ENCODE assay signal across 17 cellular contexts in genomic region chr5:172635038-172635437, GRCh38. TPM values are rescaled to one million over a fixed set of nuclear protein-coding genes. Genes with fewer than 3 reads are reported as not detected.
DNase-seq lines count a peak whose midpoint lies in the region; ATAC-seq and TF ChIP-seq lines count a peak whose summit lies in the region.
"Had no signal": no experiment of that assay in that cellular context is flagged by ENCODE, and none has a peak within 500 bp of the region (broad histone marks: within the 10 kb centered on the region; RNA-seq: fewer than 3 reads in every experiment).

No MANE protein-coding gene starts in this region.

- TF ChIP-seq EP300 in gastroesophageal sphincter (IDR thresholded peaks at IDR 0.05) = no peak

- H3K36me3 ChIP-seq in heart right ventricle (no peaks in the 10 kb centered on the region), gastroesophageal sphincter (no peaks in the 10 kb centered on the region), thyroid gland (no peaks in the 10 kb centered on the region)

- ATAC-seq in heart right ventricle = no peak
- no peak for ATAC-seq in gastroesophageal sphincter
- ATAC-seq: A549 had no signal

- no peak overlapping the region for H3K4me3 ChIP-seq in heart right ventricle
- no peak overlapping the region for H3K4me3 ChIP-seq in gastroesophageal sphincter
- no peak overlapping the region for H3K4me3 ChIP-seq in thyroid gland (replicated peaks in 1 of 3)
- H3K4me3 ChIP-seq: A549 had no signal

- TF ChIP-seq POLR2A in gastroesophageal sphincter (IDR thresholded peaks at IDR 0.05) (no peak), thyroid gland (IDR thresholded peaks at IDR 0.05) (no peak)

- peaks cover 0 to 8% (median under 1%) of the 10 kb centered on the region in 9 donors for H3K4me1 ChIP-seq in heart right ventricle
- H3K4me1 ChIP-seq in gastroesophageal sphincter = peaks cover 0 to 13% (median 0%) of the 10 kb centered on the region in 3 donors
- no peaks in the 10 kb centered on the region for H3K4me1 ChIP-seq in thyroid gland
- H3K4me1 ChIP-seq: Caco-2 had no signal

- no peaks in the 10 kb centered on the region for H3K9me3 ChIP-seq in heart right ventricle
- H3K9me3 ChIP-seq in gastroesophageal sphincter = no peaks in the 10 kb centered on the region
- H3K9me3 ChIP-seq in thyroid gland = no peaks in the 10 kb centered on the region
- H3K9me3 ChIP-seq: A549, Caco-2 had no signal

- DNase-seq in activated CD4-positive, CD25-positive, alpha-beta regulatory T cell treated with anti-CD3 and anti-CD28 coated beads, Interleukin-2, amount 50 U/mL, for 72 hours = peak; percentile 4
- no peak for DNase-seq in activated CD4-positive, CD25-positive, alpha-beta regulatory T cell (lab: John Stamatoyannopoulos, UW)
- DNase-seq in cardiac septum (ENCODE audit: low spot score) = peak; percentile 58
- DNase-seq in heart right ventricle = no peak
- DNase-seq in posterior vena cava (ENCODE audit: low spot score) = peak; percentile 58
- no peak for DNase-seq in RKO (ENCODE audit: low spot score)
- DNase-seq in thyroid gland = no peak
- DNase-seq: AML-193, Caco-2, DMS153, DMS79, GDM1, GOT3, H7 had no signal

- no peaks in the 10 kb centered on the region for H3K27me3 ChIP-seq in heart right ventricle
- H3K27me3 ChIP-seq in gastroesophageal sphincter = no peaks in the 10 kb centered on the region
- no peaks in the 10 kb centered on the region for H3K27me3 ChIP-seq in thyroid gland

- no peak for TF ChIP-seq CTCF in heart right ventricle (IDR thresholded peaks at IDR 0.05)
- TF ChIP-seq CTCF in gastroesophageal sphincter (IDR thresholded peaks at IDR 0.05) = no peak
- TF ChIP-seq CTCF in thyroid gland (IDR thresholded peaks at IDR 0.05) = no peak

- H3K27ac ChIP-seq in heart right ventricle (no peak overlapping the region), gastroesophageal sphincter (no peak overlapping the region), thyroid gland (no peak overlapping the region)
- H3K27ac ChIP-seq: A549, C4-2B had no signal

- intact Hi-C loops in cardiac septum (cut with DNase I) (no loop called here), heart right ventricle (cut with DNase I) (no loop called here), posterior vena cava (cut with DNase I) (no loop called here), thyroid gland (cut with DNase I) (no loop called here)

- WGBS in heart right ventricle, 2 donors = 89 to 94% methylated on average over 12 of the region's 12 CpGs
- 85 to 93% methylated on average over 5 of the region's 12 CpGs for WGBS in gastroesophageal sphincter (ENCODE audit: low coverage in 1 of 2), 2 donors
- WGBS in thyroid gland, 2 donors = 86 to 92% methylated on average over 12 of the region's 12 CpGs

RNA-seq across cellular contexts. Expression of gene NEURL1B, which starts 6.0 kb away (rescaled TPM):
- total RNA-seq in cardiac septum (19.7 TPM), heart right ventricle (10 to 100 TPM; 14.4 to 45.8 (median 21.6) TPM), posterior vena cava (10 to 100 TPM; 32.9 to 38.6 TPM), gastroesophageal sphincter (10 to 100 TPM; 21.7 to 59.9 (median 41.5) TPM), thyroid gland (10 to 100 TPM in 2 of 4 donors, 1 to 10 TPM in 2; 8.2 to 29.9 (median 10.9) TPM)
- 10 to 100 TPM; 16.7 to 29.1 TPM for polyA plus RNA-seq in heart right ventricle

Comparison
In these comparisons a context has a peak if more than half of its experiments do, and no peak if none do; other contexts are left out.
1. DNase-seq: peak in activated CD4-positive, CD25-positive, alpha-beta regulatory T cell treated with anti-CD3 and anti-CD28 coated beads, Interleukin-2, amount 50 U/mL, for 72 hours (single experiment), cardiac septum (single experiment) and posterior vena cava (single experiment); none in activated CD4-positive, CD25-positive, alpha-beta regulatory T cell (0 of 4), heart right ventricle (0 of 2), RKO (single experiment) and thyroid gland (0 of 2).